In genomic region chr3:101719604-101720185, GRCh38 we compare ENCODE assay signal across 25 cellular contexts. TPM values are rescaled to one million over a fixed set of nuclear protein-coding genes. Genes with fewer than 3 reads are reported as not detected.
DNase-seq lines count a peak whose midpoint lies in the region; ATAC-seq, FAIRE-seq and TF ChIP-seq lines count a peak whose summit lies in the region.
"Had no signal": no experiment of that assay in that cellular context is flagged by ENCODE, and none has a peak within 500 bp of the region (broad histone marks: within the 10 kb centered on the region; RNA-seq: fewer than 3 reads in every experiment).

No MANE protein-coding gene starts in this region.

- TF ChIP-seq CTCF in NB4 (IDR thresholded peaks at IDR 0.05; ENCODE audit: low read depth, low read length): no peak
- no peak for TF ChIP-seq CTCF in bronchial epithelial cell (IDR thresholded peaks at IDR 0.05; ENCODE audit: insufficient read depth, low read length, severe bottlenecking)

- H3K4me3 ChIP-seq in NB4 (ENCODE audit: low read depth, low read length): no peak overlapping the region
- H3K4me3 ChIP-seq in bronchial epithelial cell (ENCODE audit: low read depth, low read length): no peak overlapping the region
- H3K4me3 ChIP-seq: ascending aorta, prostate gland had no signal

- ATAC-seq in HG02610 (IDR thresholded peaks at IDR 0.05; ENCODE audit: unreplicated experiment): no peak
- ATAC-seq: left colon, WTC11 had no signal

- no peak for FAIRE-seq in bronchial epithelial cell (lab: Jason Lieb, UNC)
- FAIRE-seq: G401.6, GM18507 had no signal

- TF ChIP-seq POLR2A in NB4 (IDR thresholded peaks at IDR 0.05; ENCODE audit: extremely low read depth, insufficient read length): no peak

- DNase-seq in NOMO-1 treated with DMSO at 0.1 percent for 48 hours (lab: John Stamatoyannopoulos, UW; ENCODE audit: unreplicated experiment) (peak; percentile 36), NOMO-1 treated with dmso at 0.1 percent for 144 hours (lab: John Stamatoyannopoulos, UW; ENCODE audit: unreplicated experiment) (no peak), CD1c-positive myeloid dendritic cell (ENCODE audit: extremely low spot score) (peak; percentile 30), NB4 (ENCODE audit: low read depth) (peak; percentile 25), bronchial epithelial cell (ENCODE audit: low read depth) (peak; percentile 70), cerebellum (ENCODE audit: low spot score) (no peak), germinal center (ENCODE audit: low spot score) (no peak)
- DNase-seq: activated CD4-positive, alpha-beta T cell treated with anti-CD3 and anti-CD28 coated beads, Interleukin-2, amount 50 U/mL, for 4 hours; activated T-cell treated with anti-CD3 and anti-CD28 coated beads for 4 hours; DMS53; HFFc6; KG1; left colon; mesendoderm; NCI-H1105; NCI-H2029; NCI-H226; OCI-M1; T-helper 9 cell had no signal

- H3K36me3 ChIP-seq in bronchial epithelial cell (ENCODE audit: control insufficient read depth, insufficient read depth, low read length): no peaks in the 10 kb centered on the region
- H3K36me3 ChIP-seq: ascending aorta, prostate gland had no signal

- no peaks in the 10 kb centered on the region for H3K27me3 ChIP-seq in bronchial epithelial cell (ENCODE audit: control insufficient read depth, insufficient read depth, low read length)
- H3K27me3 ChIP-seq: ascending aorta had no signal

RNA-seq across cellular contexts. Expression of gene CEP97, which starts 4.7 kb away (rescaled TPM):
- 12.0 and 13.4 TPM in 2 replicates for total RNA-seq in bronchial epithelial cell
- total RNA-seq in cerebellum: 45.5 TPM

RNA-seq across cellular contexts. Expression of gene RPL24, which starts 33.2 kb away (rescaled TPM):
- total RNA-seq in bronchial epithelial cell (1,828 and 1,902 TPM in 2 replicates), cerebellum (997 TPM)

RNA-seq across cellular contexts. Expression of gene ZBTB11, which starts 42.8 kb away (rescaled TPM):
- total RNA-seq in bronchial epithelial cell: 30.3 and 34.2 TPM in 2 replicates
- total RNA-seq in cerebellum: 42.8 TPM

RNA-seq across cellular contexts. Expression of gene NXPE3, which starts 59.3 kb away (rescaled TPM):
- total RNA-seq in bronchial epithelial cell (3.9 and 6.7 TPM in 2 replicates), cerebellum (12.3 TPM)

Comparison
In these comparisons a context has a peak if more than half of its experiments do, and no peak if none do; other contexts are left out.
1. DNase-seq: peak in NOMO-1 treated with DMSO at 0.1 percent for 48 hours (single experiment), CD1c-positive myeloid dendritic cell (single experiment), NB4 (single experiment) and bronchial epithelial cell (single experiment); none in NOMO-1 treated with dmso at 0.1 percent for 144 hours (single experiment), cerebellum (single experiment) and germinal center (single experiment).